Comparison of ENCODE assay signal across 25 cellular contexts in genomic region chr2:195037072-195037471, GRCh38.
"Had no signal": no experiment of that assay in that cellular context is flagged by ENCODE, and none has a peak within 500 bp of the region (broad histone marks: within the 10 kb centered on the region; RNA-seq: fewer than 3 reads in every experiment).

No MANE protein-coding gene starts in this region.

- H3K27ac Mint-ChIP-seq: nephron; stimulated activated memory B cell treated with anti-CD40 and anti-IgM and Interleukin-4, amounts not matched to agents 10 μg/mL and 1 μg/mL and 100 μg/mL, for 72 hours; stimulated activated naive CD8-positive, alpha-beta T cell treated with anti-CD3 and anti-CD28 coated beads, Interleukin-15, Interleukin-2, amounts not matched to agents 100 ng/mL and 50 ng/mL, for 24 hours had no signal

- ATAC-seq: lower lobe of right lung, right lobe of liver had no signal

- H3K4me1 ChIP-seq: esophagus muscularis mucosa, left ventricle myocardium inferior, lower lobe of right lung, parathyroid adenoma, prostate gland, right lobe of liver, spleen, tibial nerve had no signal

- H2AFZ ChIP-seq: hepatocyte, parathyroid adenoma had no signal

- H3K9me3 ChIP-seq: esophagus muscularis mucosa, left ventricle myocardium inferior, lower lobe of right lung, prostate gland, right lobe of liver, spleen, testis, tibial nerve had no signal

- H3K9ac ChIP-seq: parathyroid adenoma had no signal

- H3K79me2 ChIP-seq: hepatocyte, parathyroid adenoma had no signal

- FAIRE-seq: urothelium cell line had no signal

- H3K27ac ChIP-seq: epithelial cell of prostate, esophagus muscularis mucosa, hepatocyte, left ventricle myocardium inferior, lower lobe of right lung, parathyroid adenoma, prostate gland, right lobe of liver, spleen, tibial nerve had no signal

- DNase-seq: effector memory CD4-positive, alpha-beta T cell; head of caudate nucleus; left ventricle myocardium inferior; lower lobe of right lung; mesenchymal stem cell; midbrain; naive B cell; retina; right lobe of liver; spleen; stimulated activated CD4-positive, alpha-beta T cell treated with anti-CD3 and anti-CD28 coated beads, Interleukin-15, amount 100 ng/mL, for 24 hours; stimulated activated CD4-positive, alpha-beta T cell treated with anti-CD3 and anti-CD28 coated beads, Interleukin-1b, Interleukin-23, amount 100 ng/mL, for 48 hours; stimulated activated CD4-positive, alpha-beta T cell treated with anti-CD3 and anti-CD28 coated beads, Interleukin-4, amount 100 ng/mL, for 24 hours; testis had no signal

- H3K36me3 Mint-ChIP-seq: naive B cell; stimulated activated memory B cell treated with anti-CD40 and anti-IgM and Interleukin-4, amounts not matched to agents 10 μg/mL and 1 μg/mL and 100 μg/mL, for 72 hours had no signal

- H3K4me3 ChIP-seq: esophagus muscularis mucosa, hepatocyte, left ventricle myocardium inferior, lower lobe of right lung, prostate gland, right lobe of liver, spleen, testis, tibial nerve had no signal

- H3K4me1 Mint-ChIP-seq: central memory CD8-positive, alpha-beta T cell; naive B cell; nephron; stimulated activated memory B cell treated with anti-CD40 and anti-IgM and Interleukin-4, amounts not matched to agents 10 μg/mL and 1 μg/mL and 100 μg/mL, for 72 hours had no signal

- H3K9me3 Mint-ChIP-seq: central memory CD8-positive, alpha-beta T cell; naive B cell; nephron; stimulated activated memory B cell treated with anti-CD40 and anti-IgM and Interleukin-4, amounts not matched to agents 10 μg/mL and 1 μg/mL and 100 μg/mL, for 72 hours; stimulated activated naive CD8-positive, alpha-beta T cell treated with anti-CD3 and anti-CD28 coated beads, Interleukin-15, Interleukin-2, amounts not matched to agents 100 ng/mL and 50 ng/mL, for 24 hours had no signal

- H3K4me2 ChIP-seq: hepatocyte had no signal

- H3K36me3 ChIP-seq: esophagus muscularis mucosa, left ventricle myocardium inferior, lower lobe of right lung, prostate gland, right lobe of liver, spleen, tibial nerve had no signal

- H3K27me3 Mint-ChIP-seq: naive B cell; stimulated activated memory B cell treated with anti-CD40 and anti-IgM and Interleukin-4, amounts not matched to agents 10 μg/mL and 1 μg/mL and 100 μg/mL, for 72 hours; stimulated activated naive CD8-positive, alpha-beta T cell treated with anti-CD3 and anti-CD28 coated beads, Interleukin-15, Interleukin-2, amounts not matched to agents 100 ng/mL and 50 ng/mL, for 24 hours had no signal

- H3K27me3 ChIP-seq: esophagus muscularis mucosa, hepatocyte, right lobe of liver, spleen, testis, tibial nerve had no signal

- H3K4me3 Mint-ChIP-seq: central memory CD8-positive, alpha-beta T cell; naive B cell; nephron; stimulated activated memory B cell treated with anti-CD40 and anti-IgM and Interleukin-4, amounts not matched to agents 10 μg/mL and 1 μg/mL and 100 μg/mL, for 72 hours; stimulated activated naive CD8-positive, alpha-beta T cell treated with anti-CD3 and anti-CD28 coated beads, Interleukin-15, Interleukin-2, amounts not matched to agents 100 ng/mL and 50 ng/mL, for 24 hours had no signal
